16 cellular contexts compared by ENCODE assay signal in the genomic region with DNA sequence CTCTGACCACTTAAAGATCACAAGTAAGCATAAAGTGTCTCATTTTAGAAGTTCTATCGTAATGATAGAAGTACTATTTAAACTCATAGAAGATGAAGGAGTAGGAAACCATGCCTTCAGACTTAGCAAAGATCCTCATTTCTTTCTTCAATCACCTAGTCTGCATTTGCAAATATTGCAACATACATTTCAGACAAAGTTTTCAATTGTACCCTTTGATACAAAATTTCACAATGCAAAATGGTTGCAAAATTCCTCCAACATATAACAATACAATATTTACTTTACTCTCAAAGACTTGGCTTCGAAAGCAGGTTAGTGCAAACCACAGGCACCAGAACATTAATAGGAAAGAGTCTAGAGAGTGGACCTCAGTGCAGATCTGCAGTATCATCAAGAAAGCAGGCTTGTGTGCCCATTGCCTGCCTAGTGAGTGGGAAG. TPM values are rescaled to one million over a fixed set of nuclear protein-coding genes. Genes with fewer than 3 reads are reported as not detected.
DNase-seq lines count a peak whose midpoint lies in the region; ATAC-seq, FAIRE-seq and TF ChIP-seq lines count a peak whose summit lies in the region.
"Had no signal": no experiment of that assay in that cellular context is flagged by ENCODE, and none has a peak within 500 bp of the region (broad histone marks: within the 10 kb centered on the region; RNA-seq: fewer than 3 reads in every experiment).

No MANE protein-coding gene starts in this region.

- no peak for FAIRE-seq in astrocyte (lab: Jason Lieb, UNC)
- FAIRE-seq: D721Med had no signal

- H2AFZ ChIP-seq in astrocyte (ENCODE audit: low read depth, low read length), result no peak overlapping the region

- peaks cover 3% of the 10 kb centered on the region for H3K4me1 Mint-ChIP-seq in astrocyte (ENCODE audit: low read depth, unreplicated experiment)
- H3K4me1 Mint-ChIP-seq: memory B cell had no signal

- no peak overlapping the region for H3K27ac Mint-ChIP-seq in astrocyte (ENCODE audit: unreplicated experiment)
- H3K27ac Mint-ChIP-seq: activated T-cell treated with anti-CD3 and anti-CD28 coated beads, Interleukin-2, amount 50 U/mL, for 24 hours; memory B cell had no signal

- ATAC-seq in GM19455 (IDR thresholded peaks at IDR 0.05; ENCODE audit: unreplicated experiment), result no peak
- ATAC-seq: heart right ventricle had no signal

- peak; percentile 5 for DNase-seq in A172 (ENCODE audit: low spot score)
- DNase-seq in M059J (ENCODE audit: low read depth), result peak; percentile 61
- peak; percentile 73 for DNase-seq in astrocyte (ENCODE audit: low read depth)
- peak; percentile 88 for DNase-seq in iris pigment epithelial cell (ENCODE audit: low read depth)
- no peak for DNase-seq in central memory CD4-positive, alpha-beta T cell
- DNase-seq in colonic mucosa, result no peak
- DNase-seq in OCI-M1 (lab: John Stamatoyannopoulos, UW), result no peak
- DNase-seq: ACHN; activated T-cell treated with anti-CD3 and anti-CD28 coated beads, Interleukin-2, amount 50 U/mL, for 24 hours; heart right ventricle; NCI-H1436 treated with DMSO at 0.1 percent for 48 hours; NCI-H82; nucleus accumbens had no signal

- peak overlapping the region; percentile 29 for H3K4me2 ChIP-seq in astrocyte (ENCODE audit: low read length)

- H3K4me3 Mint-ChIP-seq in astrocyte (ENCODE audit: unreplicated experiment), result no peak overlapping the region
- H3K4me3 Mint-ChIP-seq: activated T-cell treated with anti-CD3 and anti-CD28 coated beads, Interleukin-2, amount 50 U/mL, for 24 hours; memory B cell had no signal

- TF ChIP-seq CTCF in astrocyte (IDR thresholded peaks at IDR 0.05; ENCODE audit: insufficient read depth, low read depth, low read length), result no peak
- no peak for TF ChIP-seq CTCF in colonic mucosa (IDR thresholded peaks at IDR 0.05)

- H3K9me3 ChIP-seq in astrocyte (ENCODE audit: insufficient read depth, low read depth, low read length) (no peaks in the 10 kb centered on the region), colonic mucosa (no peaks in the 10 kb centered on the region)
- H3K9me3 ChIP-seq: heart right ventricle had no signal

- H3K27me3 ChIP-seq in astrocyte (ENCODE audit: insufficient read depth, low read length), result no peaks in the 10 kb centered on the region
- H3K27me3 ChIP-seq in colonic mucosa, result no peaks in the 10 kb centered on the region

- H3K27ac ChIP-seq in astrocyte (ENCODE audit: low read depth, low read length) (peak overlapping the region; percentile 85), colonic mucosa (no peak overlapping the region)
- H3K27ac ChIP-seq: heart right ventricle had no signal

- no peaks in the 10 kb centered on the region for H3K27me3 Mint-ChIP-seq in astrocyte (ENCODE audit: low read depth, unreplicated experiment)

- peaks cover 1% of the 10 kb centered on the region for H3K36me3 Mint-ChIP-seq in astrocyte (ENCODE audit: low read depth, unreplicated experiment)
- H3K36me3 Mint-ChIP-seq: memory B cell had no signal

- intact Hi-C loops in colonic mucosa (cut with DNase I), result loop anchor here (10.0 kb wide), 1 partner anchor 87 kb away; no protein-coding TSS in a partner anchor

- H3K4me1 ChIP-seq in astrocyte (ENCODE audit: insufficient read depth, low read length), result peaks cover 14% of the 10 kb centered on the region
- no peaks in the 10 kb centered on the region for H3K4me1 ChIP-seq in colonic mucosa
- H3K4me1 ChIP-seq: heart right ventricle had no signal

- H3K4me3 ChIP-seq in astrocyte (ENCODE audit: insufficient read depth, low read depth, low read length) (no peak overlapping the region), colonic mucosa (no peak overlapping the region)
- H3K4me3 ChIP-seq: heart right ventricle had no signal

- H3K9me3 Mint-ChIP-seq in astrocyte (ENCODE audit: unreplicated experiment), result no peaks in the 10 kb centered on the region
- H3K9me3 Mint-ChIP-seq: activated T-cell treated with anti-CD3 and anti-CD28 coated beads, Interleukin-2, amount 50 U/mL, for 24 hours; memory B cell had no signal

- no peaks in the 10 kb centered on the region for H3K36me3 ChIP-seq in astrocyte (ENCODE audit: insufficient read depth, low read length)
- H3K36me3 ChIP-seq in colonic mucosa, result no peaks in the 10 kb centered on the region
- H3K36me3 ChIP-seq: heart right ventricle had no signal

- no peaks in the 10 kb centered on the region for H3K79me2 ChIP-seq in astrocyte (ENCODE audit: insufficient read depth, low read length)

- peak overlapping the region; percentile 18 for H3K9ac ChIP-seq in astrocyte (ENCODE audit: low read length)
- H3K9ac ChIP-seq in colonic mucosa (ENCODE audit: low read depth in 2 of 2, low read length in 2 of 2), result no peak overlapping the region

- H4K20me1 ChIP-seq in astrocyte (ENCODE audit: insufficient read depth, low read length), result no peaks in the 10 kb centered on the region

RNA-seq across cellular contexts. Expression of a gene that starts 16.1 kb away (rescaled TPM):
- 0.31 and 0.47 TPM in 2 replicates for total RNA-seq in A172 (2014; rRNA removed; shearing (Covaris generic))
- total RNA-seq in M059J (2014; rRNA removed; shearing (Covaris generic)), result 2.3 and 5.2 TPM in 2 replicates
- total RNA-seq in astrocyte (not detected in 2 replicates), colonic mucosa (1 to 10 TPM in 1 of 2 donors, under 1 TPM in 1; 0.99 to 1.9 TPM)

RNA-seq across cellular contexts. Expression of a gene that starts 40.6 kb away (rescaled TPM):
- total RNA-seq in A172 (2014; rRNA removed; shearing (Covaris generic)), result 29.6 and 71.1 TPM in 2 replicates
- total RNA-seq in M059J (2014; rRNA removed; shearing (Covaris generic)), result 39.3 and 51.6 TPM in 2 replicates
- total RNA-seq in astrocyte (36.8 and 44.9 TPM in 2 replicates), colonic mucosa (10 to 100 TPM; 16.3 to 17.2 TPM)

Comparison
In these comparisons a context has a peak if more than half of its experiments do, and no peak if none do; other contexts are left out.
1. DNase-seq: peak in A172 (single experiment), M059J (single experiment), astrocyte (single experiment) and iris pigment epithelial cell (single experiment); none in central memory CD4-positive, alpha-beta T cell (single experiment), colonic mucosa (single experiment) and OCI-M1 (single experiment).